In the genomic region with DNA sequence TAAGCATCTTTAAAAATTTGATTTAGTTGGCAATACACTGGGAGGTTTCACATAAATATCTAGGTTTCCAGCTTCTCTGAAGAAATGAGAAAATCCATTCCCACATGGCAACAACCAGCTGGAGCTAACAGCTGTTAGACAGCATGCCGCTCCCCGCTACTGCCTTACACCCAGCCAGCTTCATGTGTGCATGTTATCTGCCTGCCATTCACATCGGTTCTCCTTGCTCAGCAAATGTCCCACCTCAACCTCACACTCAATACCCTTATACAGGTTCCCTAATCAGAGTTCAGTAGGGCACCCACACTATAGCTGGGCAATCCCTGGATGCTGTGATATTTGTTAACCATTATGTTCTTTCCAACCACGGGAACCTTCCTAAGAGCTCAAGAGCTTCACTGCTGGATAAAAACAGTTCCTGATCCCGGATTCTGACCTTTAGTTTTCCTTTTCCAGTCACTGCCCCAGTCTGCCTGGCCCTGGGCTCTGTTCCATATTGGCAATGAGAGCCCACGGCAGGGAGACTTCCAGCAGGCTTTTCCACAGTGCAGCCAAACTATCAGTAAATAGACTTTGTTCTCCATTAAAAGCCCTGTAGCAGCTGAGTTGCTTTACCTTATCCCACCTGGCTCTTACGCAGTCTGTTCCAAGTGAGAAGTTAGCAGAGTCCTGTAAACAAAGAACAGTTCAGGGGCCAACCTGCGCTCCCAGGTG, we compare ENCODE assay signal across 15 cellular contexts. TPM values are rescaled to one million over a fixed set of nuclear protein-coding genes. Genes with fewer than 3 reads are reported as not detected.
DNase-seq lines count a peak whose midpoint lies in the region; ATAC-seq, FAIRE-seq and TF ChIP-seq lines count a peak whose summit lies in the region.
"Had no signal": no experiment of that assay in that cellular context is flagged by ENCODE, and none has a peak within 500 bp of the region (broad histone marks: within the 10 kb centered on the region; RNA-seq: fewer than 3 reads in every experiment).

No MANE protein-coding gene starts in this region.

- no peak for TF ChIP-seq EP300 in GM12878 (IDR thresholded peaks at IDR 0.05; ENCODE audit: borderline replicate concordance in 1 of 2, control insufficient read depth in 1 of 2, low read depth in 2 of 2, low read length in 2 of 2)

- no peaks in the 10 kb centered on the region for H3K27me3 ChIP-seq in GM12878 (replicated peaks in 1 of 2; ENCODE audit: control insufficient read depth in 2 of 2, insufficient read depth in 2 of 2, low read length in 1 of 2)
- no peaks in the 10 kb centered on the region for H3K27me3 ChIP-seq in gastrocnemius medialis
- H3K27me3 ChIP-seq in upper lobe of right lung, result no peaks in the 10 kb centered on the region

- no peaks in the 10 kb centered on the region for H4K20me1 ChIP-seq in GM12878 (ENCODE audit: control insufficient read depth, insufficient read depth)

- peak; percentile 27 for FAIRE-seq in GM12892 (lab: Jason Lieb, UNC)
- FAIRE-seq in GM12878 (lab: Jason Lieb, UNC), result no peak

- RAD21 ChIA-PET in GM12878 (lab: Charles Lee; ENCODE audit: unreplicated experiment), result interaction anchor here (0.6 kb wide), 1 partner anchor 9 kb away, joined by 3 read pairs; no protein-coding TSS in a partner anchor

- H3K27ac ChIP-seq in GM12878 (ENCODE audit: control insufficient read depth, insufficient read depth), result no peak overlapping the region
- peak overlapping the region; percentile 71 to 95 (median 92) for H3K27ac ChIP-seq in gastrocnemius medialis
- H3K27ac ChIP-seq in upper lobe of right lung, result no peak overlapping the region
- H3K27ac ChIP-seq: SK-N-MC had no signal

- H3K36me3 ChIP-seq in GM12878 (ENCODE audit: control insufficient read depth in 2 of 2, insufficient read depth in 2 of 2, low read length in 1 of 2) (peaks cover 21 to 23% of the 10 kb centered on the region in 2 experiments), gastrocnemius medialis (peaks cover 0 to 70% of the 10 kb centered on the region in 2 donors), upper lobe of right lung (peaks cover 86% of the 10 kb centered on the region)

- POLR2A ChIA-PET in GM12878 (lab: Charles Lee), result no interaction called here

- H3K4me1 ChIP-seq in GM12878 (ENCODE audit: control insufficient read depth, insufficient read depth, low read length) (no peaks in the 10 kb centered on the region), gastrocnemius medialis (peaks cover 68 to 85% of the 10 kb centered on the region in 2 donors), upper lobe of right lung (no peaks in the 10 kb centered on the region)

- TSS peak; percentile 14 for BruUV-seq in GM12878 (replicated peaks; lab: Mats Ljungman, UMichigan)

- in situ Hi-C loops in GM12878 (cut with MboI) (no loop called here), gastrocnemius medialis (cut with MboI; ENCODE audit: low sequenced_read_pairs in 4 of 4) (loop anchor here in 1 of 4 donors (25.0 kb wide), 1 partner anchor 616 kb away; a partner anchor contains a TSS)

- TF ChIP-seq CTCF in GM12878 (IDR thresholded peaks at IDR 0.05 in 2 of 3, conservative IDR thresholded peaks at IDR 0.05 in 1 of 3; ENCODE audit: control insufficient read depth in 2 of 3, extremely low read depth in 1 of 3, insufficient read depth in 1 of 3, low read depth in 3 of 3, low read length in 3 of 3) (no peak), gastrocnemius medialis (IDR thresholded peaks at IDR 0.05 in 4 of 5, conservative IDR thresholded peaks at IDR 0.05 in 1 of 5) (no peak), upper lobe of right lung (IDR thresholded peaks at IDR 0.05) (no peak)

- SMC1A ChIA-PET in GM12878 (lab: Charles Lee; ENCODE audit: uncharacterized antibody, unreplicated experiment), result no interaction called here

- CTCF ChIA-PET in GM12878 (lab: Yijun Ruan, JAX), result interaction anchor here (1.6 kb wide), 1 partner anchor 9 kb away, joined by 4 read pairs; no protein-coding TSS in a partner anchor

- H3K9ac ChIP-seq in GM12878 (ENCODE audit: control insufficient read depth, insufficient read depth, low read length), result no peak overlapping the region

- WGBS in GM12878 (ENCODE audit: insufficient coverage, insufficient replicate concordance, low lambda C conversion rate, missing lambda C conversion rate), result 90% methylated on average over 8 of the region's 8 CpGs

- no peaks in the 10 kb centered on the region for H3K79me2 ChIP-seq in GM12878 (ENCODE audit: control insufficient read depth, insufficient read depth, low read length)

- no peak for DNase-seq in GM12892 (ENCODE audit: insufficient read length)
- no peak for DNase-seq in GM12878 (ENCODE audit: low read depth, low spot score)
- no peak for DNase-seq in left ventricle myocardium superior
- peak in 1 of 2 donors; percentile 51 for DNase-seq in gastrocnemius medialis
- no peak for DNase-seq in stimulated activated naive CD4-positive, alpha-beta T cell treated with Interleukin-2 at 50 U/mL for 16 hours (lab: John Stamatoyannopoulos, UW)
- DNase-seq in NAMALWA (ENCODE audit: low spot score), result no peak
- DNase-seq in upper lobe of right lung, result no peak
- DNase-seq: CD4-positive, CD25-positive, alpha-beta regulatory T cell; KBM-7; NCI-H1048; NCI-H146; NCI-H524 had no signal

- ATAC-seq in GM12878 (no peak), left ventricle myocardium superior (peak; percentile 85), gastrocnemius medialis (peak in 1 of 2 donors; percentile 40), upper lobe of right lung (no peak)
- ATAC-seq: GM23338, Panc1 had no signal

- intact Hi-C loops in GM12878 (cut with micrococcal nuclease; ENCODE audit: unreplicated experiment) (no loop called here), left ventricle myocardium superior (cut with micrococcal nuclease) (no loop called here), gastrocnemius medialis (cut with DNase I; ENCODE audit: low total_unique reads) (loop anchor here (10.0 kb wide), 1 partner anchor 798 kb away; no protein-coding TSS in a partner anchor), upper lobe of right lung (cut with DNase I) (no loop called here)

- H2AFZ ChIP-seq in GM12878 (ENCODE audit: control insufficient read depth, low read depth, low read length), result no peak overlapping the region
- H2AFZ ChIP-seq: GM23338 had no signal

- TF ChIP-seq POLR2A in GM12892 (IDR thresholded peaks at IDR 0.05; ENCODE audit: low read depth, low read length), result no peak
- no peak for TF ChIP-seq POLR2A in GM12878 (IDR thresholded peaks at IDR 0.05; ENCODE audit: low read depth, low read length)
- TF ChIP-seq POLR2A in gastrocnemius medialis (IDR thresholded peaks at IDR 0.05), result no peak

- H3K4me3 ChIP-seq in GM12878, result no peak overlapping the region
- H3K4me3 ChIP-seq in gastrocnemius medialis, result peak overlapping the region in 1 of 4 donors; percentile 22
- no peak overlapping the region for H3K4me3 ChIP-seq in upper lobe of right lung
- H3K4me3 ChIP-seq: GM23338, SK-N-MC had no signal

- TF ChIP-seq RAD21 in GM12878 (IDR thresholded peaks at IDR 0.05; ENCODE audit: insufficient read depth, low read depth, low read length), result no peak

- no peaks in the 10 kb centered on the region; the same call in 2 of the 3 replicates for H3K9me3 ChIP-seq in GM12878 (replicated peaks; ENCODE audit: control insufficient read depth, insufficient read depth, low read length)
- no peaks in the 10 kb centered on the region for H3K9me3 ChIP-seq in gastrocnemius medialis
- no peaks in the 10 kb centered on the region for H3K9me3 ChIP-seq in upper lobe of right lung

- H3K4me2 ChIP-seq in GM12878 (ENCODE audit: control insufficient read depth, insufficient read depth), result no peak overlapping the region
- H3K4me2 ChIP-seq: GM23338 had no signal

TF ChIP-seq in GM12878, 131 proteins besides CTCF, POLR2A, EP300 and RAD21 (continues in another document):
- no peak for TF ChIP-seq TCF3 (IDR thresholded peaks at IDR 0.05; ENCODE audit: borderline replicate concordance, insufficient read depth, low read depth, low read length)

RNA-seq across cellular contexts. Expression of a gene that starts 8.6 kb away (rescaled TPM):
- 26.6 TPM for polyA plus RNA-seq in GM12892 (2012; ENCODE audit: missing spikeins)
- 53.5 and 59.9 TPM in 2 replicates for total RNA-seq in GM12878 (2013; cell fraction: nucleolus; rRNA removed)
- 30.6 and 31.0 TPM in 2 replicates for total RNA-seq in GM12878 (2014; rRNA removed)
- 29.6 and 32.5 TPM in 2 replicates for total RNA-seq in GM12878 (2014; rRNA removed; fragmentation: Illumina TruSeq; extraction: Trizol)
- total RNA-seq in GM12878 (2021), result 40.6 and 46.8 TPM in 2 replicates
- 24.3 TPM for polyA plus RNA-seq in GM12878 (2011; ENCODE audit: low read depth)
- polyA plus RNA-seq in GM12878 (2011; rRNA removed), result 40.3 and 47.6 TPM in 2 replicates
- 59.9 and 64.4 TPM in 2 replicates for polyA plus RNA-seq in GM12878 (2011; cell fraction: cytosol; rRNA removed)
- 57.6 and 59.3 TPM in 2 replicates for polyA plus RNA-seq in GM12878 (2011; cell fraction: nucleus; rRNA removed)
- polyA plus RNA-seq in GM12878 (2012), result 28.8 and 29.9 TPM in 2 replicates
- polyA plus RNA-seq in GM12878 (2014; fragmentation: Illumina TruSeq; extraction: Trizol), result 30.7 and 34.4 TPM in 2 replicates
- polyA plus RNA-seq in GM12878 (2014; fragmentation: Nextera tagmentation; extraction: Ambion mirVana), result 10 to 100 TPM; 24.5 to 25.9 TPM
- polyA plus RNA-seq in GM12878 (2014; rRNA removed), result 38.7 and 43.7 TPM in 2 replicates
- polyA plus RNA-seq in GM12878 (2016; fragmentation: Nextera tagmentation; extraction: Ambion mirVana), result 10 to 100 TPM; 28.8 to 29.0 TPM
- 131 and 136 TPM in 2 replicates for polyA minus RNA-seq in GM12878 (2011; rRNA and poly(A)+ RNA removed)
- 17.0 and 18.8 TPM in 2 replicates for polyA minus RNA-seq in GM12878 (2011; cell fraction: cytosol; rRNA and poly(A)+ RNA removed)
- polyA minus RNA-seq in GM12878 (2011; cell fraction: nucleus; rRNA and poly(A)+ RNA removed), result 25.9 and 42.1 TPM in 2 replicates
- 40.0 TPM for total RNA-seq in left ventricle myocardium superior
- total RNA-seq in gastrocnemius medialis, result 10 to 100 TPM; 53.3 to 93.8 (median 69.2) TPM
- 21.6 TPM for total RNA-seq in upper lobe of right lung

RNA-seq across cellular contexts. Expression of a gene that starts 8.8 kb away (rescaled TPM):
- 10.2 TPM for polyA plus RNA-seq in GM12892 (2012; ENCODE audit: missing spikeins)
- total RNA-seq in GM12878 (2013; cell fraction: nucleolus; rRNA removed), result 15.7 and 19.1 TPM in 2 replicates
- total RNA-seq in GM12878 (2014; rRNA removed), result 13.8 and 14.5 TPM in 2 replicates
- 16.5 and 16.6 TPM in 2 replicates for total RNA-seq in GM12878 (2014; rRNA removed; fragmentation: Illumina TruSeq; extraction: Trizol)
- 12.0 and 15.0 TPM in 2 replicates for total RNA-seq in GM12878 (2021)
- 4.8 TPM for polyA plus RNA-seq in GM12878 (2011; ENCODE audit: low read depth)
- polyA plus RNA-seq in GM12878 (2011; rRNA removed), result 16.6 and 18.1 TPM in 2 replicates
- 9.1 and 10.0 TPM in 2 replicates for polyA plus RNA-seq in GM12878 (2011; cell fraction: cytosol; rRNA removed)
- 7.4 and 7.9 TPM in 2 replicates for polyA plus RNA-seq in GM12878 (2011; cell fraction: nucleus; rRNA removed)
- 6.3 and 7.4 TPM in 2 replicates for polyA plus RNA-seq in GM12878 (2012)
- 13.8 and 15.0 TPM in 2 replicates for polyA plus RNA-seq in GM12878 (2014; fragmentation: Illumina TruSeq; extraction: Trizol)
- 10 to 100 TPM; 21.3 to 24.7 TPM for polyA plus RNA-seq in GM12878 (2014; fragmentation: Nextera tagmentation; extraction: Ambion mirVana)
- 12.1 and 12.8 TPM in 2 replicates for polyA plus RNA-seq in GM12878 (2014; rRNA removed)
- 10 to 100 TPM; 29.0 to 29.7 TPM for polyA plus RNA-seq in GM12878 (2016; fragmentation: Nextera tagmentation; extraction: Ambion mirVana)
- 8.3 and 9.3 TPM in 2 replicates for polyA minus RNA-seq in GM12878 (2011; rRNA and poly(A)+ RNA removed)
- polyA minus RNA-seq in GM12878 (2011; cell fraction: cytosol; rRNA and poly(A)+ RNA removed), result 2.3 and 2.4 TPM in 2 replicates
- 6.8 and 9.9 TPM in 2 replicates for polyA minus RNA-seq in GM12878 (2011; cell fraction: nucleus; rRNA and poly(A)+ RNA removed)
- total RNA-seq in left ventricle myocardium superior, result 25.1 TPM
- 10 to 100 TPM; 13.6 to 32.2 (median 23.2) TPM for total RNA-seq in gastrocnemius medialis
- 37.5 TPM for total RNA-seq in upper lobe of right lung

Comparison
In these comparisons a context has a peak if more than half of its experiments do, and no peak if none do; other contexts are left out.
1. H3K27ac ChIP-seq: peak in gastrocnemius medialis (4 of 4); none in GM12878 (single experiment) and upper lobe of right lung (single experiment).